8 cellular contexts compared by ENCODE assay signal in the genomic region with DNA sequence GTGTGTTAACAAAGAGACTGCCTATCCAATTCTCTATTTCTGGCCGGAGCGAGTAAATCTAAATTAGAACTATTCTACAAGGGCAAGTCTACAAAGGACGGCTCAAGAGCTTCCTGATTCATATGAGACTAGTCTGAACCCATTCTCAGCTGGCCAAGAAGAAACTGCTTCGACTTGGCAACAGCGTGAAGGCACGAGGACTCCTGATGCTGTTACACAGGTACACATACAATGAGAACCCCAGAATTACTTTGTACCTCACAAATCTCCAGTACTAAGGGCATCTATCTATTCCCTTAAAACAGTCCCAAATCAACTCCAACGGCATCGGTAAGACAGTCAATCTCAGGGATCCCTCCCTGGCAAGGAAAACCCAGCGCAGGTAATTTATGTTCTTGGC. TPM values are rescaled to one million over a fixed set of nuclear protein-coding genes. Genes with fewer than 3 reads are reported as not detected.
DNase-seq lines count a peak whose midpoint lies in the region; ATAC-seq lines count a peak whose summit lies in the region.

No MANE protein-coding gene starts in this region.

- peaks cover 15% of the 10 kb centered on the region for H3K36me3 Mint-ChIP-seq in T-helper 2 cell treated with Interferon-gamma antibody and Interleukin-4, amounts not matched to agents 5 μg/mL and 100 μg/mL, for 36 hours (ENCODE audit: low read depth)
- peaks cover 25% of the 10 kb centered on the region for H3K36me3 Mint-ChIP-seq in activated naive CD8-positive, alpha-beta T cell treated with anti-CD3 and anti-CD28 coated beads for 36 hours
- peaks cover 0 to 4% (median 0%) of the 10 kb centered on the region in 3 donors for H3K36me3 Mint-ChIP-seq in immature natural killer cell

- H3K4me3 Mint-ChIP-seq in T-helper 2 cell treated with Interferon-gamma antibody and Interleukin-4, amounts not matched to agents 5 μg/mL and 100 μg/mL, for 36 hours, result peak overlapping the region; percentile 92
- H3K4me3 Mint-ChIP-seq in activated naive CD8-positive, alpha-beta T cell treated with anti-CD3 and anti-CD28 coated beads for 36 hours, result peak overlapping the region; percentile 91
- H3K4me3 Mint-ChIP-seq in immature natural killer cell, result peak overlapping the region; percentile 79 to 93 (median 90)

- H3K27me3 Mint-ChIP-seq in T-helper 2 cell treated with Interferon-gamma antibody and Interleukin-4, amounts not matched to agents 5 μg/mL and 100 μg/mL, for 36 hours (ENCODE audit: low read depth), result peaks cover 6% of the 10 kb centered on the region
- peaks cover 21% of the 10 kb centered on the region for H3K27me3 Mint-ChIP-seq in activated naive CD8-positive, alpha-beta T cell treated with anti-CD3 and anti-CD28 coated beads for 36 hours
- H3K27me3 Mint-ChIP-seq in immature natural killer cell (ENCODE audit: low read depth in 3 of 3), result peaks cover 0 to 11% (median 11%) of the 10 kb centered on the region in 3 donors

- H3K4me1 Mint-ChIP-seq in T-helper 2 cell treated with Interferon-gamma antibody and Interleukin-4, amounts not matched to agents 5 μg/mL and 100 μg/mL, for 36 hours (ENCODE audit: low read depth), result peaks cover 25% of the 10 kb centered on the region
- H3K4me1 Mint-ChIP-seq in activated naive CD8-positive, alpha-beta T cell treated with anti-CD3 and anti-CD28 coated beads for 36 hours, result peaks cover 34% of the 10 kb centered on the region
- H3K4me1 Mint-ChIP-seq in immature natural killer cell, result peaks cover 34 to 38% of the 10 kb centered on the region in 2 donors

- no peaks in the 10 kb centered on the region for H3K9me3 ChIP-seq in stomach smooth muscle (ENCODE audit: control insufficient read depth in 2 of 2, low read length in 2 of 2)

- peaks cover 16% of the 10 kb centered on the region for H3K4me1 ChIP-seq in stomach smooth muscle (ENCODE audit: control insufficient read depth, insufficient read depth, low read length)

- peak overlapping the region; percentile 60 to 91 for H3K4me3 ChIP-seq in stomach smooth muscle (ENCODE audit: low read length in 2 of 2)

- no peaks in the 10 kb centered on the region for H3K27me3 ChIP-seq in stomach smooth muscle (ENCODE audit: control insufficient read depth in 1 of 2, insufficient read depth in 2 of 2, low read length in 2 of 2)

- no peak for ATAC-seq in HG03280 (IDR thresholded peaks at IDR 0.05; ENCODE audit: unreplicated experiment)

- H3K27ac Mint-ChIP-seq in T-helper 2 cell treated with Interferon-gamma antibody and Interleukin-4, amounts not matched to agents 5 μg/mL and 100 μg/mL, for 36 hours, result peak overlapping the region; percentile 87
- no peak overlapping the region for H3K27ac Mint-ChIP-seq in activated naive CD8-positive, alpha-beta T cell treated with anti-CD3 and anti-CD28 coated beads for 36 hours
- H3K27ac Mint-ChIP-seq in immature natural killer cell, result peak overlapping the region; percentile 70 to 95 (median 86)

- DNase-seq in T-helper 2 cell treated with Interferon-gamma antibody and Interleukin-4, amounts not matched to agents 5 μg/mL and 100 μg/mL, for 36 hours (ENCODE audit: low spot score), result no peak
- DNase-seq in T-helper 2 cell, result no peak
- DNase-seq in activated naive CD8-positive, alpha-beta T cell treated with anti-CD3 and anti-CD28 coated beads for 36 hours, result no peak
- DNase-seq in immature natural killer cell, result no peak
- no peak for DNase-seq in activated CD4-positive, CD25-positive, alpha-beta regulatory T cell (lab: John Stamatoyannopoulos, UW)
- no peak for DNase-seq in activated naive CD4-positive, alpha-beta T cell (lab: John Stamatoyannopoulos, UW)

- H3K9ac ChIP-seq in stomach smooth muscle (ENCODE audit: low read length in 2 of 2), result peak overlapping the region in 1 of 2 donors; percentile 83

- no peaks in the 10 kb centered on the region for H3K9me3 Mint-ChIP-seq in T-helper 2 cell treated with Interferon-gamma antibody and Interleukin-4, amounts not matched to agents 5 μg/mL and 100 μg/mL, for 36 hours
- H3K9me3 Mint-ChIP-seq in activated naive CD8-positive, alpha-beta T cell treated with anti-CD3 and anti-CD28 coated beads for 36 hours, result no peaks in the 10 kb centered on the region
- no peaks in the 10 kb centered on the region for H3K9me3 Mint-ChIP-seq in immature natural killer cell

- peak overlapping the region; percentile 92 for H3K27ac ChIP-seq in stomach smooth muscle (ENCODE audit: low read length)

- no peaks in the 10 kb centered on the region for H3K36me3 ChIP-seq in stomach smooth muscle (ENCODE audit: control insufficient read depth in 2 of 2, insufficient read depth in 2 of 2, low read length in 2 of 2)

RNA-seq across cellular contexts. Expression of a gene that starts 1.5 kb away (rescaled TPM):
- 10 to 100 TPM; 13.5 to 14.0 TPM for total RNA-seq in activated naive CD8-positive, alpha-beta T cell treated with anti-CD3 and anti-CD28 coated beads for 36 hours
- polyA plus RNA-seq in immature natural killer cell, result 10 to 100 TPM; 10.9 to 20.6 (median 11.1) TPM

RNA-seq across cellular contexts. Expression of a gene that starts 37.9 kb away (rescaled TPM):
- 10 to 100 TPM; 10.5 to 11.7 TPM for total RNA-seq in activated naive CD8-positive, alpha-beta T cell treated with anti-CD3 and anti-CD28 coated beads for 36 hours
- under 1 TPM in 2 of 3 donors, not detected in 1; 0.63 to 0.86 TPM for polyA plus RNA-seq in immature natural killer cell

RNA-seq across cellular contexts. Expression of a gene that starts 54.5 kb away (rescaled TPM):
- 100 to 1,000 TPM; 550 to 555 TPM for total RNA-seq in activated naive CD8-positive, alpha-beta T cell treated with anti-CD3 and anti-CD28 coated beads for 36 hours
- polyA plus RNA-seq in immature natural killer cell, result 10 to 100 TPM; 45.9 to 53.5 (median 48.4) TPM
